ENCODE assay signal across 17 cellular contexts in the genomic region with DNA sequence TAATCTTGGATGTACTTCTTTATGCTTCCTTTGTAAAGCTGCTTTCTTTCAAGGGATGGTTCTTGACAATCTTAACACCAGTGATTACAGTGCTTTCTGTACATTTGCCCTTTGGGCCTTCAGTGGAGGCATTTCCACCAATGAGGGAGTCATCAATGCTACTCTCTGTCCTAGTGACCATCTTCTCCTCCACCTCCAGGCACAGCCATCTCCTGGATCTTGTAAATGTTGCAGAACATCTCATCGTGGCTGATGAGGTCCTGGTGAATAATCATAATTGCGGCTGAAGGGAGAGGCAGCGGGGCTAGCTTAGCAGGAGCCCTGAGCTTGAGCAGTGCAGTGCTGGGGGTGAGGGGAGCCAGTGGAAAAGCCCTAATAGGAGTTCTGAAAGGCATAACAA. TPM values are rescaled to one million over a fixed set of nuclear protein-coding genes. Genes with fewer than 3 reads are reported as not detected.
DNase-seq lines count a peak whose midpoint lies in the region; ATAC-seq and TF ChIP-seq lines count a peak whose summit lies in the region.
"Had no signal": no experiment of that assay in that cellular context is flagged by ENCODE, and none has a peak within 500 bp of the region (broad histone marks: within the 10 kb centered on the region; RNA-seq: fewer than 3 reads in every experiment).

No MANE protein-coding gene starts in this region.

- H3K9me2 ChIP-seq in OCI-LY7 (ENCODE audit: insufficient read depth, low read length): no peaks in the 10 kb centered on the region

- H2BK15ac ChIP-seq in IMR-90 (ENCODE audit: low read depth, low read length) (no peak overlapping the region), mesendoderm (replicated peaks; ENCODE audit: low read depth) (no peak overlapping the region)

- H3K9me3 ChIP-seq in IMR-90 (ENCODE audit: control insufficient read depth, insufficient read depth, low read length) (no peaks in the 10 kb centered on the region), OCI-LY7 (ENCODE audit: low read length) (no peaks in the 10 kb centered on the region)
- H3K9me3 ChIP-seq: BE2C, ovary, thoracic aorta had no signal

- no peaks in the 10 kb centered on the region for H3K4me1 Mint-ChIP-seq in chondrocyte (ENCODE audit: low read depth)
- H3K4me1 Mint-ChIP-seq: H9 had no signal

- H4K8ac ChIP-seq in IMR-90 (ENCODE audit: low read depth in 2 of 2, low read length in 2 of 2): no peak overlapping the region
- no peak overlapping the region for H4K8ac ChIP-seq in mesendoderm (ENCODE audit: low read depth, low read length)

- peaks cover 2% of the 10 kb centered on the region; the same call in 1 of the 2 replicates for H3K27me3 ChIP-seq in IMR-90 (ENCODE audit: control insufficient read depth, insufficient read depth, low read length)
- H3K27me3 ChIP-seq in mesendoderm (ENCODE audit: insufficient read depth, low read length, poor library complexity): no peaks in the 10 kb centered on the region
- H3K27me3 ChIP-seq: BE2C, ovary had no signal

- H3K9me3 Mint-ChIP-seq in chondrocyte (ENCODE audit: low read depth): no peaks in the 10 kb centered on the region
- H3K9me3 Mint-ChIP-seq: activated T-helper 2 cell treated with anti-CD3 and anti-CD28 coated beads, Interferon-gamma antibody, Interleukin-2, Interleukin-4, amounts not matched to agents 10 μg/mL and 5 μg/mL and 100 μg/mL, durations not matched to agents 14 hours and 24 hours and 36 hours had no signal

- CTCF ChIA-PET in IMR-90 (lab: Yijun Ruan, JAX) (interaction anchor here (0.5 kb wide), 1 partner anchor 28 kb away, joined by 4 read pairs; no protein-coding TSS in a partner anchor), OCI-LY7 (lab: Charles Lee; ENCODE audit: unreplicated experiment) (no interaction called here)

- H4K91ac ChIP-seq in IMR-90 (ENCODE audit: insufficient read depth, low read depth, low read length): no peak overlapping the region

- in situ Hi-C loops in IMR-90 (cut with MboI; ENCODE audit: low sequenced_read_pairs): no loop called here

- no peak overlapping the region for H3K27ac ChIP-seq in IMR-90 (ENCODE audit: insufficient read depth, low read length)
- no peak overlapping the region for H3K27ac ChIP-seq in mesendoderm (ENCODE audit: low read depth, low read length)
- no peak overlapping the region for H3K27ac ChIP-seq in OCI-LY7 (ENCODE audit: low read depth, low read length, poor library complexity, severe bottlenecking)
- H3K27ac ChIP-seq: ovary, SK-N-MC, thoracic aorta had no signal

- H3K4me3 Mint-ChIP-seq in chondrocyte (ENCODE audit: unreplicated experiment): no peak overlapping the region
- H3K4me3 Mint-ChIP-seq: activated CD8-positive, alpha-beta T cell treated with anti-CD3 and anti-CD28 coated beads, Interleukin-2, amount 10 ng/mL, durations not matched to agents 7 days and 5 days; H9 had no signal

- H3K4me3 ChIP-seq in IMR-90 (ENCODE audit: insufficient read depth, low read depth, low read length): no peak overlapping the region
- no peak overlapping the region for H3K4me3 ChIP-seq in mesendoderm (ENCODE audit: low read length)
- no peak overlapping the region for H3K4me3 ChIP-seq in OCI-LY7 (ENCODE audit: low read depth, low read length, poor library complexity, severe bottlenecking)
- H3K4me3 ChIP-seq: ovary, SK-N-MC, thoracic aorta had no signal

- no peak overlapping the region for H3K27ac Mint-ChIP-seq in chondrocyte (ENCODE audit: unreplicated experiment)
- H3K27ac Mint-ChIP-seq: activated CD8-positive, alpha-beta T cell treated with anti-CD3 and anti-CD28 coated beads, Interleukin-2, amount 10 ng/mL, durations not matched to agents 7 days and 5 days; activated T-helper 2 cell treated with anti-CD3 and anti-CD28 coated beads, Interferon-gamma antibody, Interleukin-2, Interleukin-4, amounts not matched to agents 10 μg/mL and 5 μg/mL and 100 μg/mL, durations not matched to agents 14 hours and 24 hours and 36 hours; H9 had no signal

- H3K56ac ChIP-seq in IMR-90 (ENCODE audit: extremely low read depth, insufficient read depth, low read length) (no peak overlapping the region), mesendoderm (ENCODE audit: low read length) (no peak overlapping the region)

- no peaks in the 10 kb centered on the region for H3K36me3 Mint-ChIP-seq in chondrocyte (ENCODE audit: low read depth)

- TF ChIP-seq POLR2A in IMR-90 (IDR thresholded peaks at IDR 0.05; ENCODE audit: low read depth, low read length): no peak

- H3K79me1 ChIP-seq in IMR-90 (ENCODE audit: low read depth in 1 of 2, low read length in 2 of 2) (no peaks in the 10 kb centered on the region), mesendoderm (ENCODE audit: low read length) (no peaks in the 10 kb centered on the region)

- dilution Hi-C loops in IMR-90 (cut with HindIII; ENCODE audit: low sequenced_read_pairs, unreplicated experiment): no loop called here

- no peak overlapping the region for H2BK20ac ChIP-seq in IMR-90 (ENCODE audit: low read depth, low read length)

- no peak for ATAC-seq in IMR-90 (ENCODE audit: low read depth)
- ATAC-seq: activated CD8-positive, alpha-beta T cell treated with anti-CD3 and anti-CD28 coated beads, Interleukin-2, amount 10 ng/mL, durations not matched to agents 7 days and 5 days had no signal

- H3K36me3 ChIP-seq in IMR-90 (ENCODE audit: control insufficient read depth, insufficient read depth, low read length): no peaks in the 10 kb centered on the region
- H3K36me3 ChIP-seq in mesendoderm (ENCODE audit: control insufficient read depth, insufficient read depth, low read length): no peaks in the 10 kb centered on the region
- H3K36me3 ChIP-seq in OCI-LY7 (ENCODE audit: insufficient read depth, low read length): no peaks in the 10 kb centered on the region
- H3K36me3 ChIP-seq: BE2C, ovary, thoracic aorta had no signal

- H4K5ac ChIP-seq in IMR-90 (ENCODE audit: low read depth, low read length) (no peak overlapping the region), mesendoderm (ENCODE audit: low read length) (no peak overlapping the region)

- TF ChIP-seq RAD21 in IMR-90 (IDR thresholded peaks at IDR 0.05; ENCODE audit: low read length): no peak

- TF ChIP-seq CTCF in IMR-90 (conservative IDR thresholded peaks at IDR 0.05; ENCODE audit: low read depth, low read length): no peak
- TF ChIP-seq CTCF in chondrocyte (IDR thresholded peaks at IDR 0.05): no peak
- no peak for TF ChIP-seq CTCF in OCI-LY7 (conservative IDR thresholded peaks at IDR 0.05; ENCODE audit: low read length)

- H3K4me1 ChIP-seq in IMR-90 (ENCODE audit: control insufficient read depth, insufficient read depth, low read length) (no peaks in the 10 kb centered on the region), mesendoderm (ENCODE audit: control insufficient read depth, low read depth, low read length) (no peaks in the 10 kb centered on the region), OCI-LY7 (ENCODE audit: insufficient read depth, low read length, poor library complexity, severe bottlenecking) (no peaks in the 10 kb centered on the region)
- H3K4me1 ChIP-seq: BE2C had no signal

- intact Hi-C loops in IMR-90 (cut with micrococcal nuclease) (no loop called here), OCI-LY7 (cut with micrococcal nuclease; ENCODE audit: unreplicated experiment) (no loop called here)

- no peak overlapping the region for H3K9ac ChIP-seq in IMR-90 (ENCODE audit: low read depth, low read length)
- H3K9ac ChIP-seq in mesendoderm (ENCODE audit: low read length): no peak overlapping the region

- H3K4ac ChIP-seq in IMR-90 (ENCODE audit: low read depth, low read length): no peak overlapping the region
- no peak overlapping the region for H3K4ac ChIP-seq in mesendoderm (ENCODE audit: low read depth, low read length)

- peak overlapping the region; percentile 24 for H2AK9ac ChIP-seq in IMR-90 (replicated peaks; ENCODE audit: low read depth, low read length, poor library complexity)

- H3K18ac ChIP-seq in IMR-90 (ENCODE audit: low read depth, low read length) (no peak overlapping the region), mesendoderm (ENCODE audit: low read length) (no peak overlapping the region)

- H3K9me1 ChIP-seq in IMR-90 (ENCODE audit: insufficient read depth, low read length): no peaks in the 10 kb centered on the region

- H2AFZ ChIP-seq in IMR-90 (replicated peaks; ENCODE audit: low read length, poor library complexity) (peak overlapping the region; percentile 43), OCI-LY7 (ENCODE audit: low read length) (no peak overlapping the region)

- no peak overlapping the region for H3K4me2 ChIP-seq in IMR-90 (ENCODE audit: low read depth, low read length)
- no peak overlapping the region for H3K4me2 ChIP-seq in mesendoderm (ENCODE audit: low read length)
- no peak overlapping the region for H3K4me2 ChIP-seq in OCI-LY7 (ENCODE audit: low read length)

- H3K27me3 Mint-ChIP-seq in chondrocyte (ENCODE audit: low read depth): peaks cover 7% of the 10 kb centered on the region

- DNase-seq in ELR (ENCODE audit: low read depth): peak; percentile 84
- DNase-seq in IMR-90: peak; percentile 27
- peak; percentile 39 for DNase-seq in astrocyte of the hippocampus (ENCODE audit: low read depth, low spot score)
- DNase-seq in mesendoderm: no peak
- DNase-seq in chondrocyte (ENCODE audit: low spot score): no peak
- no peak for DNase-seq in activated naive CD4-positive, alpha-beta T cell (lab: John Stamatoyannopoulos, UW)
- DNase-seq in NCI-H1105 (lab: John Stamatoyannopoulos, UW): no peak
- no peak for DNase-seq in OCI-LY7 (ENCODE audit: low spot score)
- DNase-seq: activated CD8-positive, alpha-beta T cell treated with anti-CD3 and anti-CD28 coated beads, Interleukin-2, amount 10 ng/mL, durations not matched to agents 7 days and 5 days; BE2C; DMS 273 treated with DMSO at 0.1 percent for 48 hours; H9; islet precursor cell; ovary had no signal

- H2BK5ac ChIP-seq in IMR-90 (ENCODE audit: low read depth, low read length, poor library complexity, severe bottlenecking): no peak overlapping the region
- H2BK5ac ChIP-seq in mesendoderm (ENCODE audit: low read length): peak overlapping the region; percentile 10

- H3K23ac ChIP-seq in IMR-90 (ENCODE audit: low read depth, low read length) (no peak overlapping the region), mesendoderm (ENCODE audit: low read length) (no peak overlapping the region)

- no peaks in the 10 kb centered on the region for H4K20me1 ChIP-seq in IMR-90 (ENCODE audit: insufficient read depth, low read length)
- no peaks in the 10 kb centered on the region for H4K20me1 ChIP-seq in OCI-LY7 (ENCODE audit: insufficient read depth, low read length)

- H3K79me2 ChIP-seq in mesendoderm (ENCODE audit: control insufficient read depth, insufficient read depth, low read length) (no peaks in the 10 kb centered on the region), OCI-LY7 (ENCODE audit: insufficient read depth, low read depth, low read length) (no peaks in the 10 kb centered on the region)

- WGBS in IMR-90 (ENCODE audit: extremely low coverage in 2 of 2, insufficient read length in 1 of 2), 2 experiments: 40% methylated on average over 1 of the region's 3 CpGs; no CpG with 5 or more reads in 1 of the 2 experiments
- WGBS in mesendoderm (ENCODE audit: extremely low coverage, insufficient coverage, low lambda C conversion rate): no CpG with 5 or more reads among the region's 3 CpGs

- POLR2A ChIA-PET in IMR-90 (lab: Charles Lee; ENCODE audit: unreplicated experiment) (no interaction called here), OCI-LY7 (lab: Charles Lee) (interaction anchor here (0.6 kb wide), 2 partner anchors 91 to 406 kb away, joined by 3 to 4 read pairs; no protein-coding TSS in a partner anchor)

- no TSS peak for BruUV-seq in IMR-90 (replicated peaks; lab: Mats Ljungman, UMichigan)
- no TSS peak for BruUV-seq in OCI-LY7 (replicated peaks; lab: Mats Ljungman, UMichigan)

- H2BK120ac ChIP-seq in IMR-90 (ENCODE audit: low read depth, low read length): no peak overlapping the region
- H2BK120ac ChIP-seq in mesendoderm (ENCODE audit: low read depth, low read length): no peak overlapping the region

- H2AK5ac ChIP-seq in IMR-90 (ENCODE audit: low read depth, low read length) (no peak overlapping the region), mesendoderm (ENCODE audit: low read length) (no peak overlapping the region)

- no peak overlapping the region for H3K14ac ChIP-seq in IMR-90 (replicated peaks; ENCODE audit: low read depth, low read length)

RNA-seq across cellular contexts. Expression of a gene that starts 32.5 kb away (rescaled TPM):
- total RNA-seq in IMR-90 (2012; rRNA removed) (77.1 and 104 TPM in 2 replicates), chondrocyte (68.5 to 78.2 TPM (median 75.9 TPM) in 3 replicates), OCI-LY7 (2022) (48.9 and 57.2 TPM in 2 replicates)
- 42.7 and 53.5 TPM in 2 replicates for polyA plus RNA-seq in IMR-90 (2012; rRNA removed)
- 11.5 and 18.6 TPM in 2 replicates for polyA plus RNA-seq in IMR-90 (2012; cell fraction: cytosol; rRNA removed)
- polyA plus RNA-seq in IMR-90 (2012; cell fraction: nucleus; rRNA removed; ENCODE audit: low replicate concordance): 13.1 and 39.8 TPM in 2 replicates
- 396 TPM for polyA plus RNA-seq in mesendoderm (2013, experiment 1 of 2)
- polyA plus RNA-seq in mesendoderm (2013, experiment 2 of 2): 398 TPM
- 28.2 and 36.2 TPM in 2 replicates for total RNA-seq in OCI-LY7 (2014; rRNA removed; shearing (Covaris generic))

RNA-seq across cellular contexts. Expression of a gene that starts 32.5 kb away (rescaled TPM):
- total RNA-seq in IMR-90 (2012; rRNA removed) (not detected in 2 replicates), chondrocyte (not detected in 3 replicates), OCI-LY7 (2022) (not detected in 2 replicates)
- polyA plus RNA-seq in IMR-90 (2012; rRNA removed): not detected in 2 replicates
- polyA plus RNA-seq in IMR-90 (2012; cell fraction: cytosol; rRNA removed): not detected in 2 replicates
- not detected in 2 replicates for polyA plus RNA-seq in IMR-90 (2012; cell fraction: nucleus; rRNA removed; ENCODE audit: low replicate concordance)
- 1.2 TPM for polyA plus RNA-seq in mesendoderm (2013, experiment 1 of 2)
- 1.6 TPM for polyA plus RNA-seq in mesendoderm (2013, experiment 2 of 2)
- not detected in 2 replicates for total RNA-seq in OCI-LY7 (2014; rRNA removed; shearing (Covaris generic))
- total RNA-seq: activated CD8-positive, alpha-beta T cell treated with anti-CD3 and anti-CD28 coated beads, Interleukin-2, amount 10 ng/mL, durations not matched to agents 7 days and 5 days; activated T-helper 2 cell treated with anti-CD3 and anti-CD28 coated beads, Interferon-gamma antibody, Interleukin-2, Interleukin-4, amounts not matched to agents 10 μg/mL and 5 μg/mL and 100 μg/mL, durations not matched to agents 14 hours and 24 hours and 36 hours; H9; ovary; thoracic aorta had no signal
- polyA plus RNA-seq: ovary had no signal

RNA-seq across cellular contexts. Expression of a gene that starts 43.7 kb away (rescaled TPM):
- total RNA-seq in IMR-90 (2012; rRNA removed) (31.4 and 34.6 TPM in 2 replicates), chondrocyte (24.7 to 29.3 TPM (median 28.3 TPM) in 3 replicates), OCI-LY7 (2022) (50.0 and 52.2 TPM in 2 replicates)
- 7.3 and 9.3 TPM in 2 replicates for polyA plus RNA-seq in IMR-90 (2012; rRNA removed)
- 2.0 and 2.4 TPM in 2 replicates for polyA plus RNA-seq in IMR-90 (2012; cell fraction: cytosol; rRNA removed)
- polyA plus RNA-seq in IMR-90 (2012; cell fraction: nucleus; rRNA removed; ENCODE audit: low replicate concordance): 3.1 and 18.0 TPM in 2 replicates
- polyA plus RNA-seq in mesendoderm (2013, experiment 1 of 2): 14.3 TPM
- 14.6 TPM for polyA plus RNA-seq in mesendoderm (2013, experiment 2 of 2)
- total RNA-seq in OCI-LY7 (2014; rRNA removed; shearing (Covaris generic)): 29.2 and 29.7 TPM in 2 replicates

RNA-seq across cellular contexts. Expression of a gene that starts 59.0 kb away (rescaled TPM):
- total RNA-seq in IMR-90 (2012; rRNA removed) (not detected in 2 replicates), chondrocyte (not detected in 3 replicates), OCI-LY7 (2022) (not detected in 2 replicates)
- polyA plus RNA-seq in IMR-90 (2012; rRNA removed): not detected in 2 replicates
- polyA plus RNA-seq in IMR-90 (2012; cell fraction: cytosol; rRNA removed): not detected in 2 replicates
- polyA plus RNA-seq in IMR-90 (2012; cell fraction: nucleus; rRNA removed; ENCODE audit: low replicate concordance): not detected in 2 replicates
- not detected for polyA plus RNA-seq in mesendoderm (2013, experiment 1 of 2)
- polyA plus RNA-seq in mesendoderm (2013, experiment 2 of 2): not detected
- total RNA-seq in OCI-LY7 (2014; rRNA removed; shearing (Covaris generic)): not detected in 2 replicates
- total RNA-seq: activated CD8-positive, alpha-beta T cell treated with anti-CD3 and anti-CD28 coated beads, Interleukin-2, amount 10 ng/mL, durations not matched to agents 7 days and 5 days; activated T-helper 2 cell treated with anti-CD3 and anti-CD28 coated beads, Interferon-gamma antibody, Interleukin-2, Interleukin-4, amounts not matched to agents 10 μg/mL and 5 μg/mL and 100 μg/mL, durations not matched to agents 14 hours and 24 hours and 36 hours; H9; ovary; thoracic aorta had no signal
- polyA plus RNA-seq: ovary had no signal

Comparison
In these comparisons a context has a peak if more than half of its experiments do, and no peak if none do; other contexts are left out.
1. DNase-seq: peak in ELR (single experiment), IMR-90 (single experiment) and astrocyte of the hippocampus (single experiment); none in mesendoderm (single experiment), chondrocyte (single experiment), activated naive CD4-positive, alpha-beta T cell (0 of 4), NCI-H1105 (single experiment) and OCI-LY7 (single experiment).